ENCODE assay signal across 12 cellular contexts in genomic region chr6:137921823-137922222, GRCh38. TPM values are rescaled to one million over a fixed set of nuclear protein-coding genes. Genes with fewer than 3 reads are reported as not detected.
DNase-seq lines count a peak whose midpoint lies in the region; ATAC-seq, FAIRE-seq and TF ChIP-seq lines count a peak whose summit lies in the region.
"Had no signal": no experiment of that assay in that cellular context is flagged by ENCODE, and none has a peak within 500 bp of the region (broad histone marks: within the 10 kb centered on the region; RNA-seq: fewer than 3 reads in every experiment).

No MANE protein-coding gene starts in this region.

- no peaks in the 10 kb centered on the region for H3K79me2 ChIP-seq in H1 (ENCODE audit: control insufficient read depth in 1 of 2, insufficient read depth in 2 of 2, low read length in 2 of 2)

- no peaks in the 10 kb centered on the region; the same call in 1 of the 2 replicates for H3K23me2 ChIP-seq in H1 (ENCODE audit: low read depth, low read length)

- TF ChIP-seq RAD21 in H1 (IDR thresholded peaks at IDR 0.05 in 1 of 2, conservative IDR thresholded peaks at IDR 0.05 in 1 of 2; ENCODE audit: low read depth in 2 of 2, low read length in 2 of 2): peak in 1 of 2 experiments; percentile 34; a peak in 1 of 4 replicates

- peak in 2 of 3 experiments; percentile 36 to 44; a peak in 2 of 4 replicates for TF ChIP-seq CTCF in H1 (IDR thresholded peaks at IDR 0.05; ENCODE audit: control extremely low read depth in 1 of 3, insufficient read depth in 1 of 3, low read depth in 1 of 3, low read length in 3 of 3)
- TF ChIP-seq CTCF in Peyer's patch (IDR thresholded peaks at IDR 0.05): peak in 1 of 6 experiments; percentile 14

- 89% methylated on average over 5 of the region's 5 CpGs; no CpG with 5 or more reads in 1 of the 2 experiments for WGBS in H1 (ENCODE audit: extremely low coverage in 1 of 2, insufficient coverage in 1 of 2, insufficient read length in 1 of 2, insufficient replicate concordance in 2 of 2, low coverage in 1 of 2, low lambda C conversion rate in 2 of 2, missing lambda C conversion rate in 1 of 2), 2 experiments

- no peaks in the 10 kb centered on the region for H3K36me3 Mint-ChIP-seq in activated T-cell treated with anti-CD3 and anti-CD28 coated beads, Interleukin-2, amount 50 U/mL, for 24 hours (ENCODE audit: low read depth)
- H3K36me3 Mint-ChIP-seq: brain had no signal

- H3K9me3 Mint-ChIP-seq in activated T-cell treated with anti-CD3 and anti-CD28 coated beads, Interleukin-2, amount 50 U/mL, for 24 hours: no peaks in the 10 kb centered on the region

- H3K36me3 ChIP-seq in H1 (ENCODE audit: control insufficient read depth in 2 of 4, insufficient read depth in 4 of 4, low read length in 3 of 4): no peaks in the 10 kb centered on the region
- no peaks in the 10 kb centered on the region for H3K36me3 ChIP-seq in Peyer's patch

- no peak overlapping the region for H3K4ac ChIP-seq in H1 (replicated peaks; ENCODE audit: insufficient read length, low read depth, low read length)

- H2BK15ac ChIP-seq in H1 (ENCODE audit: low read length): no peak overlapping the region

- peaks cover 50% of the 10 kb centered on the region for H3K4me1 Mint-ChIP-seq in activated T-cell treated with anti-CD3 and anti-CD28 coated beads, Interleukin-2, amount 50 U/mL, for 24 hours (ENCODE audit: low read depth)
- H3K4me1 Mint-ChIP-seq: brain had no signal

- H2BK12ac ChIP-seq in H1 (ENCODE audit: low read depth, low read length): no peak overlapping the region

- H2BK5ac ChIP-seq in H1 (ENCODE audit: low read depth, low read length): no peak overlapping the region

- CTCF ChIA-PET in H1 (lab: Charles Lee; ENCODE audit: partially characterized antibody): interaction anchor here (1.4 to 3.4 kb wide), 4 partner anchors 9 to 23 kb away, joined by 3 to 13 read pairs (median 6); no protein-coding TSS in a partner anchor

- H3K9me3 ChIP-seq in H1 (ENCODE audit: insufficient read depth in 2 of 2, low read depth in 1 of 2, low read length in 1 of 2): no peaks in the 10 kb centered on the region
- no peaks in the 10 kb centered on the region for H3K9me3 ChIP-seq in Peyer's patch

- H3K18ac ChIP-seq in H1 (ENCODE audit: extremely low read depth, low read length): no peak overlapping the region

- H3K4me3 Mint-ChIP-seq in activated T-cell treated with anti-CD3 and anti-CD28 coated beads, Interleukin-2, amount 50 U/mL, for 24 hours: no peak overlapping the region
- H3K4me3 Mint-ChIP-seq: brain had no signal

- H3K27ac ChIP-seq in H1 (ENCODE audit: low read depth, low read length) (no peak overlapping the region), Peyer's patch (no peak overlapping the region)

- no peaks in the 10 kb centered on the region for H4K20me1 ChIP-seq in H1 (replicated peaks in 1 of 2; ENCODE audit: control insufficient read depth in 1 of 2, insufficient read depth in 2 of 2, low read length in 2 of 2)

- H3K9ac ChIP-seq in H1 (replicated peaks in 1 of 4; ENCODE audit: extremely low read depth in 1 of 4, low read depth in 3 of 4, low read length in 3 of 4): no peak overlapping the region

- DNase-seq in CD1c-positive myeloid dendritic cell (ENCODE audit: extremely low spot score) (peak; percentile 36), H1 (ENCODE audit: low read depth in 1 of 2, low spot score in 2 of 2) (no peak), kidney tubule cell (ENCODE audit: low spot score) (no peak), Peyer's patch (no peak)
- no peak for DNase-seq in activated T-cell treated with anti-CD3 and anti-CD28 coated beads, Interleukin-2, amount 50 U/mL, for 24 hours
- DNase-seq: activated CD8-positive, alpha-beta memory T cell treated with anti-CD3 and anti-CD28 coated beads for 24 hours; H7; NCI-H1092 treated with DMSO at 0.1 percent for 48 hours had no signal

- no peaks in the 10 kb centered on the region for H3K79me1 ChIP-seq in H1 (ENCODE audit: low read depth, low read length)

- no peak overlapping the region for H4K5ac ChIP-seq in H1 (ENCODE audit: insufficient read length, low read depth, low read length)

- ATAC-seq in GM18909 (IDR thresholded peaks at IDR 0.05; ENCODE audit: poor library complexity, unreplicated experiment) (peak; percentile 54), HG03135 (IDR thresholded peaks at IDR 0.05; ENCODE audit: unreplicated experiment) (peak; percentile 49), HG02642 (IDR thresholded peaks at IDR 0.05; ENCODE audit: poor library complexity, unreplicated experiment) (no peak)

- TF ChIP-seq POLR2A in H1 (IDR thresholded peaks at IDR 0.05; ENCODE audit: control extremely low read depth in 1 of 2, low read depth in 2 of 2, low read length in 2 of 2) (no peak), Peyer's patch (IDR thresholded peaks at IDR 0.05) (no peak)

- H3K27ac Mint-ChIP-seq in activated T-cell treated with anti-CD3 and anti-CD28 coated beads, Interleukin-2, amount 50 U/mL, for 24 hours: no peak overlapping the region
- H3K27ac Mint-ChIP-seq: brain had no signal

- POLR2A ChIA-PET in H1 (lab: Charles Lee; ENCODE audit: partially characterized antibody): no interaction called here

- no peak overlapping the region for H2AK5ac ChIP-seq in H1 (ENCODE audit: low read depth, low read length)

- H3K27me3 ChIP-seq in H1 (replicated peaks in 1 of 4; ENCODE audit: control insufficient read depth in 3 of 4, extremely low read depth in 1 of 4, insufficient read depth in 3 of 4, low read length in 3 of 4) (peaks cover 0 to 2% (median 0%) of the 10 kb centered on the region in 4 experiments; a peak in 1 of 7 replicates), Peyer's patch (no peaks in the 10 kb centered on the region)

- no peak overlapping the region for H2BK20ac ChIP-seq in H1 (ENCODE audit: low read length)

- H3K27me3 Mint-ChIP-seq in activated T-cell treated with anti-CD3 and anti-CD28 coated beads, Interleukin-2, amount 50 U/mL, for 24 hours: no peaks in the 10 kb centered on the region

- no peak overlapping the region for H2BK120ac ChIP-seq in H1 (replicated peaks; ENCODE audit: low read depth, low read length)

- no peak for TF ChIP-seq EP300 in H1 (IDR thresholded peaks at IDR 0.05; ENCODE audit: borderline replicate concordance in 1 of 2, low read depth in 2 of 2, low read length in 2 of 2)

- H3K4me3 ChIP-seq in H1 (ENCODE audit: extremely low read depth in 1 of 4, insufficient read depth in 2 of 4, low read depth in 3 of 4, low read length in 4 of 4) (no peak overlapping the region), Peyer's patch (no peak overlapping the region)

- no peak overlapping the region for H3K14ac ChIP-seq in H1 (ENCODE audit: insufficient read length)

- no peak overlapping the region for H3K23ac ChIP-seq in H1 (ENCODE audit: insufficient read length)

- H2AFZ ChIP-seq in H1 (ENCODE audit: low read length): no peak overlapping the region

- no peak overlapping the region for H3K56ac ChIP-seq in H1 (replicated peaks; ENCODE audit: insufficient read length, low read depth, low read length)

- H3K4me1 ChIP-seq in H1 (replicated peaks in 1 of 4; ENCODE audit: control insufficient read depth in 3 of 4, insufficient read depth in 4 of 4, low read length in 3 of 4) (peaks cover 0 to 17% (median 6%) of the 10 kb centered on the region in 4 experiments; a peak in 5 of 7 replicates), Peyer's patch (no peaks in the 10 kb centered on the region)

- no peak overlapping the region for H3K4me2 ChIP-seq in H1 (ENCODE audit: insufficient read depth in 1 of 2, low read depth in 2 of 2, low read length in 2 of 2)

- no peak overlapping the region for H4K91ac ChIP-seq in H1 (replicated peaks; ENCODE audit: insufficient read length, low read length)

- FAIRE-seq in H1 (lab: Jason Lieb, UNC): no peak

- H4K8ac ChIP-seq in H1 (ENCODE audit: extremely low read depth, insufficient read depth, low read length): no peak overlapping the region

TF ChIP-seq in H1, 55 proteins besides CTCF, POLR2A, EP300 and RAD21 (continues in another document):
- TF ChIP-seq SIN3A (conservative IDR thresholded peaks at IDR 0.05 in 1 of 2, IDR thresholded peaks at IDR 0.05 in 1 of 2; ENCODE audit: low read depth in 1 of 2, low read length in 2 of 2) (no peak), KDM5A (IDR thresholded peaks at IDR 0.05; ENCODE audit: low read length) (no peak), GABPA (IDR thresholded peaks at IDR 0.05; ENCODE audit: borderline replicate concordance, insufficient read depth, low read length) (no peak), RBBP5 (IDR thresholded peaks at IDR 0.05; ENCODE audit: borderline replicate concordance, low read depth, low read length) (no peak), CTBP2 (IDR thresholded peaks at IDR 0.05; ENCODE audit: borderline replicate concordance, insufficient read depth, insufficient read length, low read length) (no peak), HDAC2 (IDR thresholded peaks at IDR 0.05; ENCODE audit: borderline replicate concordance in 1 of 2, low read depth in 2 of 2, low read length in 2 of 2) (no peak), TBP (IDR thresholded peaks at IDR 0.05; ENCODE audit: low read depth, low read length) (no peak), SAP30 (IDR thresholded peaks at IDR 0.05; ENCODE audit: insufficient read depth, insufficient replicate concordance, low read length) (no peak), PHF8 (conservative IDR thresholded peaks at IDR 0.05; ENCODE audit: low read depth, low read length) (no peak), POU5F1 (IDR thresholded peaks at IDR 0.05; ENCODE audit: low read depth, low read length) (no peak), KDM1A (IDR thresholded peaks at IDR 0.05; ENCODE audit: borderline replicate concordance, low read length) (no peak), TCF12 (IDR thresholded peaks at IDR 0.05; ENCODE audit: low read depth, low read length) (no peak), SP1 (IDR thresholded peaks at IDR 0.05; ENCODE audit: low read depth, low read length) (no peak), SUZ12 (IDR thresholded peaks at IDR 0.05; ENCODE audit: low read length) (no peak), HDAC6 (IDR thresholded peaks at IDR 0.05; ENCODE audit: low read depth, low read length) (no peak), TEAD4 (IDR thresholded peaks at IDR 0.05; ENCODE audit: low read depth, low read length) (no peak)

RNA-seq across cellular contexts. Expression of gene TNFAIP3, which starts 54.8 kb away (rescaled TPM):
- total RNA-seq in H1 (2021; fragmentation: NEBNext Ultra II Directional; extraction: Animal tissue kit (Norgen Biotek cat#: 25700)): 1.6 and 2.2 TPM in 2 replicates
- polyA plus RNA-seq in H1 (2011; rRNA removed): 1.1 and 2.0 TPM in 2 replicates
- 1.5 TPM for polyA plus RNA-seq in H1 (2011; cell fraction: cytosol; rRNA removed)
- 3.9 TPM for polyA plus RNA-seq in H1 (2011; cell fraction: nucleus; rRNA removed)
- polyA plus RNA-seq in H1 (2012, experiment 1 of 2): 2.4 to 3.1 TPM (median 2.5 TPM) in 4 replicates
- 0.51 TPM for polyA plus RNA-seq in H1 (2012, experiment 2 of 2)
- polyA plus RNA-seq in H1 (2013, experiment 1 of 2): 1.4 TPM
- 1.3 TPM for polyA plus RNA-seq in H1 (2013, experiment 2 of 2)
- 2.6 and 2.7 TPM in 2 replicates for polyA minus RNA-seq in H1 (2011; rRNA and poly(A)+ RNA removed)
- 3.0 TPM for polyA minus RNA-seq in H1 (2011; cell fraction: cytosol; rRNA and poly(A)+ RNA removed)
- 3.8 TPM for polyA minus RNA-seq in H1 (2011; cell fraction: nucleus; rRNA and poly(A)+ RNA removed)
- total RNA-seq in Peyer's patch: 10 to 100 TPM; 19.3 to 66.8 (median 30.6) TPM
